ENCODE assay signal across 12 cellular contexts in genomic region chr2:8378016-8378810, GRCh38.
DNase-seq lines count a peak whose midpoint lies in the region; ATAC-seq, FAIRE-seq and TF ChIP-seq lines count a peak whose summit lies in the region.
"Had no signal": no experiment of that assay in that cellular context is flagged by ENCODE, and none has a peak within 500 bp of the region (broad histone marks: within the 10 kb centered on the region; RNA-seq: fewer than 3 reads in every experiment).

No MANE protein-coding gene starts in this region.

- no peak for TF ChIP-seq CTCF in foreskin fibroblast (IDR thresholded peaks at IDR 0.05; ENCODE audit: low read depth, low read length)

- H3K4me1 ChIP-seq in small intestine (ENCODE audit: control insufficient read depth in 2 of 2, insufficient read depth in 1 of 2, low read depth in 1 of 2, low read length in 1 of 2): no peaks in the 10 kb centered on the region

- no peak for DNase-seq in activated naive CD8-positive, alpha-beta T cell treated with anti-CD3 and anti-CD28 coated beads, Interleukin-2, amount 50 U/mL, for 24 hours
- DNase-seq in activated naive CD8-positive, alpha-beta T cell treated with anti-CD3 and anti-CD28 coated beads for 36 hours: no peak
- DNase-seq in small intestine (peak; percentile 12), NCI-H2171 treated with DMSO at 0.1 percent for 48 hours (lab: John Stamatoyannopoulos, UW) (no peak), foreskin fibroblast (no peak)
- DNase-seq: NCI-H1092 treated with DMSO at 0.1 percent for 48 hours; stimulated activated naive B cell treated with anti-CD40 and anti-IgM and Interleukin-4, amounts not matched to agents 10 μg/mL and 1 μg/mL and 100 μg/mL, for 72 hours had no signal

- H3K27me3 ChIP-seq in small intestine (ENCODE audit: control insufficient read depth in 2 of 2, insufficient read depth in 2 of 2, low read length in 2 of 2): no peaks in the 10 kb centered on the region

- 85 to 88% (median 87%) methylated on average over 9 of the region's 9 CpGs for WGBS in small intestine, 3 donors

- no peak overlapping the region for H3K4me3 Mint-ChIP-seq in activated naive CD8-positive, alpha-beta T cell treated with anti-CD3 and anti-CD28 coated beads, Interleukin-2, amount 50 U/mL, for 24 hours
- H3K4me3 Mint-ChIP-seq in activated naive CD8-positive, alpha-beta T cell treated with anti-CD3 and anti-CD28 coated beads for 36 hours: no peak overlapping the region
- H3K4me3 Mint-ChIP-seq: stimulated activated naive B cell treated with anti-CD40 and anti-IgM and Interleukin-4, amounts not matched to agents 10 μg/mL and 1 μg/mL and 100 μg/mL, for 72 hours had no signal

- peaks cover 4% of the 10 kb centered on the region for H3K9me3 Mint-ChIP-seq in activated naive CD8-positive, alpha-beta T cell treated with anti-CD3 and anti-CD28 coated beads, Interleukin-2, amount 50 U/mL, for 24 hours
- peaks cover 3% of the 10 kb centered on the region for H3K9me3 Mint-ChIP-seq in activated naive CD8-positive, alpha-beta T cell treated with anti-CD3 and anti-CD28 coated beads for 36 hours

- H3K36me3 ChIP-seq in small intestine (ENCODE audit: control insufficient read depth in 2 of 2, insufficient read depth in 2 of 2, low read length in 2 of 2): no peaks in the 10 kb centered on the region

- peaks cover 7% of the 10 kb centered on the region for H3K27me3 Mint-ChIP-seq in activated naive CD8-positive, alpha-beta T cell treated with anti-CD3 and anti-CD28 coated beads, Interleukin-2, amount 50 U/mL, for 24 hours
- peaks cover 16% of the 10 kb centered on the region for H3K27me3 Mint-ChIP-seq in activated naive CD8-positive, alpha-beta T cell treated with anti-CD3 and anti-CD28 coated beads for 36 hours

- H3K9me3 ChIP-seq in small intestine (ENCODE audit: control insufficient read depth, low read depth): no peaks in the 10 kb centered on the region

- H3K27ac Mint-ChIP-seq in activated naive CD8-positive, alpha-beta T cell treated with anti-CD3 and anti-CD28 coated beads, Interleukin-2, amount 50 U/mL, for 24 hours: peak overlapping the region; percentile 84
- no peak overlapping the region for H3K27ac Mint-ChIP-seq in activated naive CD8-positive, alpha-beta T cell treated with anti-CD3 and anti-CD28 coated beads for 36 hours
- H3K27ac Mint-ChIP-seq: stimulated activated naive B cell treated with anti-CD40 and anti-IgM and Interleukin-4, amounts not matched to agents 10 μg/mL and 1 μg/mL and 100 μg/mL, for 72 hours had no signal

- ATAC-seq in activated naive CD8-positive, alpha-beta T cell treated with anti-CD3 and anti-CD28 coated beads, Interleukin-2, amount 50 U/mL, for 24 hours: peak; percentile 27
- ATAC-seq in GM21528 (IDR thresholded peaks at IDR 0.05; ENCODE audit: low FRiP score, unreplicated experiment): peak; percentile 75
- peak; percentile 73 for ATAC-seq in HG03354 (IDR thresholded peaks at IDR 0.05; ENCODE audit: poor library complexity, severe bottlenecking, unreplicated experiment)
- ATAC-seq in HG03520 (IDR thresholded peaks at IDR 0.05; ENCODE audit: unreplicated experiment): no peak

- H3K36me3 Mint-ChIP-seq in activated naive CD8-positive, alpha-beta T cell treated with anti-CD3 and anti-CD28 coated beads, Interleukin-2, amount 50 U/mL, for 24 hours (ENCODE audit: low read depth): peaks cover 2% of the 10 kb centered on the region
- no peaks in the 10 kb centered on the region for H3K36me3 Mint-ChIP-seq in activated naive CD8-positive, alpha-beta T cell treated with anti-CD3 and anti-CD28 coated beads for 36 hours
- H3K36me3 Mint-ChIP-seq: stimulated activated naive B cell treated with anti-CD40 and anti-IgM and Interleukin-4, amounts not matched to agents 10 μg/mL and 1 μg/mL and 100 μg/mL, for 72 hours had no signal

- H3K4me3 ChIP-seq in small intestine (ENCODE audit: low read depth in 1 of 2, low read length in 2 of 2) (no peak overlapping the region), foreskin fibroblast (ENCODE audit: low read depth in 1 of 2, low read length in 2 of 2) (no peak overlapping the region)

- no peak overlapping the region for H3K27ac ChIP-seq in small intestine (ENCODE audit: low read depth in 1 of 2, low read length in 1 of 2)
- H3K27ac ChIP-seq: VCaP had no signal

- peaks cover 42% of the 10 kb centered on the region for H3K4me1 Mint-ChIP-seq in activated naive CD8-positive, alpha-beta T cell treated with anti-CD3 and anti-CD28 coated beads, Interleukin-2, amount 50 U/mL, for 24 hours
- H3K4me1 Mint-ChIP-seq in activated naive CD8-positive, alpha-beta T cell treated with anti-CD3 and anti-CD28 coated beads for 36 hours: peaks cover 15% of the 10 kb centered on the region

- no peak for FAIRE-seq in small intestine (lab: Jason Lieb, UNC)
- FAIRE-seq: RCC 7860 had no signal
